In genomic region chr16:53098526-53099317, GRCh38 we compare ENCODE assay signal across 8 cellular contexts. TPM values are rescaled to one million over a fixed set of nuclear protein-coding genes. Genes with fewer than 3 reads are reported as not detected.
DNase-seq lines count a peak whose midpoint lies in the region; ATAC-seq, FAIRE-seq and TF ChIP-seq lines count a peak whose summit lies in the region.

No MANE protein-coding gene starts in this region.

- H3K9me3 ChIP-seq in MG63 (peaks cover 21% of the 10 kb centered on the region), body of pancreas (no peaks in the 10 kb centered on the region), skeletal muscle satellite cell (replicated peaks; ENCODE audit: low read length) (no peaks in the 10 kb centered on the region)

- DNase-seq in GM10266 (ENCODE audit: extremely low spot score) (peak; percentile 66), H54 (ENCODE audit: insufficient read length, low spot score) (peak; percentile 54), MG63 (peak; percentile 100), T-helper 22 cell (ENCODE audit: low read depth) (peak; percentile 45), body of pancreas (peak; percentile 55 to 85 (median 68)), iPS-NIHi11 (ENCODE audit: low spot score) (peak; percentile 39), D721Med (ENCODE audit: insufficient read length, low spot score) (no peak)

- intact Hi-C loops in body of pancreas (cut with DNase I): no loop called here

- peak; percentile 43 for FAIRE-seq in H54 (lab: Jason Lieb, UNC)
- no peak for FAIRE-seq in D721Med (lab: Jason Lieb, UNC)

- H3K36me3 ChIP-seq in MG63 (peaks cover 26% of the 10 kb centered on the region), body of pancreas (replicated peaks in 1 of 2; ENCODE audit: insufficient read depth in 1 of 2, low read depth in 2 of 2) (no peaks in the 10 kb centered on the region), skeletal muscle satellite cell (ENCODE audit: insufficient read depth, low read length) (no peaks in the 10 kb centered on the region)

- H3K27ac ChIP-seq in body of pancreas: peak overlapping the region; percentile 89 to 93 (median 92)

- peak overlapping the region; percentile 82 for H3K9ac ChIP-seq in skeletal muscle satellite cell (ENCODE audit: low read depth, low read length)

- TF ChIP-seq CTCF in GM10266 (IDR thresholded peaks at IDR 0.05; ENCODE audit: control insufficient read depth, insufficient read depth, low read depth, missing control alignments) (no peak), body of pancreas (IDR thresholded peaks at IDR 0.05) (no peak), D721Med (IDR thresholded peaks at IDR 0.05; ENCODE audit: insufficient read depth, missing control alignments) (no peak)

- WGBS in body of pancreas, 2 donors: 40 to 60% methylated on average over 16 of the region's 16 CpGs

- TF ChIP-seq POLR2A in H54 (IDR thresholded peaks at IDR 0.05; ENCODE audit: low read depth, low read length): no peak
- TF ChIP-seq POLR2A in body of pancreas (IDR thresholded peaks at IDR 0.05): no peak

- H3K27me3 ChIP-seq in MG63: no peaks in the 10 kb centered on the region
- H3K27me3 ChIP-seq in body of pancreas: no peaks in the 10 kb centered on the region
- H3K27me3 ChIP-seq in skeletal muscle satellite cell (ENCODE audit: control insufficient read depth, insufficient read depth, low read length): no peaks in the 10 kb centered on the region

- peak overlapping the region; percentile 88 for H3K4me2 ChIP-seq in skeletal muscle satellite cell (ENCODE audit: low read length)

- peak; percentile 31 for ATAC-seq in body of pancreas

- peaks cover 30% of the 10 kb centered on the region for H3K4me1 ChIP-seq in body of pancreas
- peaks cover 40% of the 10 kb centered on the region for H3K4me1 ChIP-seq in skeletal muscle satellite cell (ENCODE audit: control insufficient read depth, insufficient read depth, low read length)

- H3K4me3 ChIP-seq in MG63: peak overlapping the region; percentile 38
- no peak overlapping the region for H3K4me3 ChIP-seq in body of pancreas
- peak overlapping the region; percentile 67 for H3K4me3 ChIP-seq in skeletal muscle satellite cell (ENCODE audit: low read length)

RNA-seq across cellular contexts. Expression of gene CHD9, which starts 43.9 kb away (rescaled TPM):
- 27.9 and 51.1 TPM in 2 replicates for total RNA-seq in MG63 (2014; rRNA removed; shearing (Covaris generic); ENCODE audit: low replicate concordance)
- 10 to 100 TPM; 38.1 to 58.7 TPM for total RNA-seq in body of pancreas
- 50.7 and 53.7 TPM in 2 replicates for total RNA-seq in skeletal muscle satellite cell (2012; rRNA removed)

RNA-seq across cellular contexts. Expression of gene CHD9NB, which starts 46.0 kb away (rescaled TPM):
- total RNA-seq in MG63 (2014; rRNA removed; shearing (Covaris generic); ENCODE audit: low replicate concordance): 0.27 and 2.6 TPM in 2 replicates
- total RNA-seq in body of pancreas: 10 to 100 TPM in 1 of 2 donors, 1 to 10 TPM in 1; 3.1 to 12.5 TPM
- 0.87 and 1.3 TPM in 2 replicates for total RNA-seq in skeletal muscle satellite cell (2012; rRNA removed)

Comparison
In these comparisons a context has a peak if more than half of its experiments do, and no peak if none do; other contexts are left out.
1. H3K4me3 ChIP-seq: peak in MG63 (single experiment) and skeletal muscle satellite cell (single experiment); none in body of pancreas (0 of 2).